16 cellular contexts compared by ENCODE assay signal in genomic region chrX:42491145-42491907, GRCh38.
"Had no signal": no experiment of that assay in that cellular context is flagged by ENCODE, and none has a peak within 500 bp of the region (broad histone marks: within the 10 kb centered on the region; RNA-seq: fewer than 3 reads in every experiment).

No MANE protein-coding gene starts in this region.

- DNase-seq: activated CD4-positive, alpha-beta T cell treated with anti-CD3 and anti-CD28 coated beads, Interleukin-2, amount 50 U/mL, for 4 hours; activated gamma-delta T cell; dermis blood vessel endothelial cell; effector memory CD4-positive, alpha-beta T cell; esophagus squamous epithelium; foreskin fibroblast; mesenchymal stem cell; naive thymus-derived CD8-positive, alpha-beta T cell; sigmoid colon; stimulated activated CD4-positive, alpha-beta T cell treated with anti-CD3 and anti-CD28 coated beads, Interleukin-4, amount 100 ng/mL, for 24 hours; stimulated activated naive CD4-positive, alpha-beta T cell; substantia nigra; transverse colon had no signal

- H3K4me3 Mint-ChIP-seq: activated naive CD4-positive, alpha-beta T cell treated with anti-CD3 and anti-CD28 coated beads, Interleukin-2, amount 50 U/mL, for 24 hours; naive thymus-derived CD8-positive, alpha-beta T cell had no signal

- H3K4me3 ChIP-seq: cardiac muscle cell, esophagus squamous epithelium, sigmoid colon, transverse colon, vagina had no signal

- H3K9me3 Mint-ChIP-seq: activated naive CD4-positive, alpha-beta T cell treated with anti-CD3 and anti-CD28 coated beads, Interleukin-2, amount 50 U/mL, for 24 hours; naive thymus-derived CD8-positive, alpha-beta T cell had no signal

- ATAC-seq: naive thymus-derived CD8-positive, alpha-beta T cell had no signal

- H3K4me1 Mint-ChIP-seq: activated naive CD4-positive, alpha-beta T cell treated with anti-CD3 and anti-CD28 coated beads, Interleukin-2, amount 50 U/mL, for 24 hours had no signal

- H3K36me3 Mint-ChIP-seq: activated naive CD4-positive, alpha-beta T cell treated with anti-CD3 and anti-CD28 coated beads, Interleukin-2, amount 50 U/mL, for 24 hours; naive thymus-derived CD8-positive, alpha-beta T cell had no signal

- H3K27ac Mint-ChIP-seq: activated naive CD4-positive, alpha-beta T cell treated with anti-CD3 and anti-CD28 coated beads, Interleukin-2, amount 50 U/mL, for 24 hours; naive thymus-derived CD8-positive, alpha-beta T cell had no signal

- H3K27me3 Mint-ChIP-seq: activated naive CD4-positive, alpha-beta T cell treated with anti-CD3 and anti-CD28 coated beads, Interleukin-2, amount 50 U/mL, for 24 hours; naive thymus-derived CD8-positive, alpha-beta T cell had no signal
